Comparison of ENCODE assay signal across 10 cellular contexts in the genomic region with DNA sequence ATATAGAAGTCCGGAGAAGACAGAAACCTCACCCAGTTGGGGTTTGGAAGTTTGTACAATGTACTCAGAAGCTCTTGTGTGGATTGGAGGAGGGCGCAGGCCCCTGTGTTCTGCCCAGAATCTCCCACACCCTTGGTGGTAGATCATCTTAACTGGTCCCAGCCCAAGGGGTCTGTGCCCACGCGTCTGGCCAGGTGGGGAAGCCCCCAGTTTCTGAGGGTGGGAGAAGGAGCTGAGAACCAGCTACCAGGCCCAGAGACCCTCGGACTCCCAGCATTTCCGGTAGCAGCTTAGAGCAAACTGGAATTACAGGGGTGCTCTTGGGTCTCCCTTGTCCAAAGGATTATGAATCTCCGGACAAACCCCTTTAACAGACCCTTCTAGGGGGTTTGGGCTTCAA. TPM values are rescaled to one million over a fixed set of nuclear protein-coding genes. Genes with fewer than 3 reads are reported as not detected.
DNase-seq lines count a peak whose midpoint lies in the region; ATAC-seq and TF ChIP-seq lines count a peak whose summit lies in the region.
"Had no signal": no experiment of that assay in that cellular context is flagged by ENCODE, and none has a peak within 500 bp of the region (broad histone marks: within the 10 kb centered on the region; RNA-seq: fewer than 3 reads in every experiment).

No MANE protein-coding gene starts in this region.

- in situ Hi-C loops in HAP-1 (cut with MboI; ENCODE audit: low sequenced_read_pairs), result no loop called here

- H3K27ac Mint-ChIP-seq in WTC11, result no peak overlapping the region
- peak overlapping the region; percentile 94 for H3K27ac Mint-ChIP-seq in stimulated activated memory B cell treated with anti-CD40 and anti-IgM and Interleukin-4, amounts not matched to agents 10 μg/mL and 1 μg/mL and 100 μg/mL, for 72 hours

- no peaks in the 10 kb centered on the region for H3K9me3 ChIP-seq in HAP-1
- H3K9me3 ChIP-seq in iPS-20b (ENCODE audit: insufficient read depth, low read depth, low read length), result no peaks in the 10 kb centered on the region

- H3K36me3 ChIP-seq in HAP-1 (replicated peaks) (no peaks in the 10 kb centered on the region), iPS-20b (ENCODE audit: insufficient read depth, low read depth, low read length) (no peaks in the 10 kb centered on the region)

- POLR2A ChIA-PET in WTC11 (lab: Charles Lee), result interaction anchor here (1.9 kb wide), 1 partner anchor 9 kb away, joined by 22 read pairs; no protein-coding TSS in a partner anchor

- H3K9me3 Mint-ChIP-seq in WTC11, result no peaks in the 10 kb centered on the region
- no peaks in the 10 kb centered on the region for H3K9me3 Mint-ChIP-seq in stimulated activated memory B cell treated with anti-CD40 and anti-IgM and Interleukin-4, amounts not matched to agents 10 μg/mL and 1 μg/mL and 100 μg/mL, for 72 hours

- CTCF ChIA-PET in WTC11 (lab: Charles Lee), result interaction anchor here (0.9 to 6.2 kb wide), 18 partner anchors 9 to 245 kb away, joined by 3 to 52 read pairs (median 10); partner anchors contain the start of genes LRRC59, PDK2, SAMD14 and SGCA

- H3K4me3 ChIP-seq in HAP-1 (peak overlapping the region; percentile 59), iPS-20b (ENCODE audit: low read length) (peak overlapping the region; percentile 66; the same call in 1 of the 2 replicates)

- H3K27ac ChIP-seq in iPS-20b (ENCODE audit: low read length), result peak overlapping the region; percentile 96

- H3K9ac ChIP-seq in iPS-20b (ENCODE audit: low read depth, low read length), result peak overlapping the region; percentile 73; the same call in 1 of the 2 replicates

- H3K27me3 Mint-ChIP-seq in WTC11 (ENCODE audit: low read depth), result peaks cover 17% of the 10 kb centered on the region
- no peaks in the 10 kb centered on the region for H3K27me3 Mint-ChIP-seq in stimulated activated memory B cell treated with anti-CD40 and anti-IgM and Interleukin-4, amounts not matched to agents 10 μg/mL and 1 μg/mL and 100 μg/mL, for 72 hours

- H3K4me1 ChIP-seq in HAP-1, result peaks cover 24% of the 10 kb centered on the region
- H3K4me1 ChIP-seq in iPS-20b (ENCODE audit: insufficient read depth, low read length), result peaks cover 17% of the 10 kb centered on the region; the same call in 1 of the 2 replicates

- H3K27me3 ChIP-seq in HAP-1 (ENCODE audit: low read depth) (no peaks in the 10 kb centered on the region), iPS-20b (ENCODE audit: insufficient read depth, low read length) (peaks cover 17% of the 10 kb centered on the region)

- H3K36me3 Mint-ChIP-seq in WTC11, result no peaks in the 10 kb centered on the region
- peaks cover 14% of the 10 kb centered on the region for H3K36me3 Mint-ChIP-seq in stimulated activated memory B cell treated with anti-CD40 and anti-IgM and Interleukin-4, amounts not matched to agents 10 μg/mL and 1 μg/mL and 100 μg/mL, for 72 hours

- no peak for ATAC-seq in WTC11
- ATAC-seq in stimulated activated memory B cell treated with anti-CD40 and anti-IgM and Interleukin-4, amounts not matched to agents 10 μg/mL and 1 μg/mL and 100 μg/mL, for 72 hours, result no peak
- ATAC-seq in GM19328 (IDR thresholded peaks at IDR 0.05; ENCODE audit: unreplicated experiment), result no peak
- ATAC-seq in HG02642 (IDR thresholded peaks at IDR 0.05; ENCODE audit: poor library complexity, unreplicated experiment), result no peak
- no peak for ATAC-seq in GM18517 (IDR thresholded peaks at IDR 0.05; ENCODE audit: unreplicated experiment)

- TF ChIP-seq CTCF in WTC11 (IDR thresholded peaks at IDR 0.05), result no peak

- H3K4me3 Mint-ChIP-seq in WTC11, result peak overlapping the region; percentile 75
- H3K4me3 Mint-ChIP-seq in stimulated activated memory B cell treated with anti-CD40 and anti-IgM and Interleukin-4, amounts not matched to agents 10 μg/mL and 1 μg/mL and 100 μg/mL, for 72 hours, result peak overlapping the region; percentile 92

- peaks cover 25% of the 10 kb centered on the region for H3K4me1 Mint-ChIP-seq in WTC11
- H3K4me1 Mint-ChIP-seq in stimulated activated memory B cell treated with anti-CD40 and anti-IgM and Interleukin-4, amounts not matched to agents 10 μg/mL and 1 μg/mL and 100 μg/mL, for 72 hours, result peaks cover 23% of the 10 kb centered on the region

- DNase-seq in HAP-1 (ENCODE audit: low spot score in 2 of 2) (no peak), WTC11 (ENCODE audit: low spot score) (no peak), putamen (ENCODE audit: low spot score) (no peak)

TF ChIP-seq in WTC11, 78 proteins besides CTCF, POLR2A, EP300 and RAD21 (continues in another document):
- TF ChIP-seq NR2C2 (CRISPR knock-in tag; IDR thresholded peaks at IDR 0.05), result no peak
- TF ChIP-seq ZNF219 (CRISPR knock-in tag; IDR thresholded peaks at IDR 0.05; ENCODE audit: borderline replicate concordance), result no peak
- TF ChIP-seq ZNF121 (CRISPR knock-in tag; IDR thresholded peaks at IDR 0.05), result no peak
- no peak for TF ChIP-seq AFF4 (CRISPR knock-in tag; IDR thresholded peaks at IDR 0.05; ENCODE audit: borderline replicate concordance)
- no peak for TF ChIP-seq ETV6 (CRISPR knock-in tag; IDR thresholded peaks at IDR 0.05)
- TF ChIP-seq PRRX2 (CRISPR knock-in tag; IDR thresholded peaks at IDR 0.05), result no peak
- no peak for TF ChIP-seq SOX15 (CRISPR knock-in tag; IDR thresholded peaks at IDR 0.05)
- TF ChIP-seq ESRRA (CRISPR knock-in tag; IDR thresholded peaks at IDR 0.05; ENCODE audit: borderline replicate concordance), result no peak
- TF ChIP-seq GABPB1 (CRISPR knock-in tag; IDR thresholded peaks at IDR 0.05), result no peak
- no peak for TF ChIP-seq TEAD4 (CRISPR knock-in tag; IDR thresholded peaks at IDR 0.05)
- TF ChIP-seq FOXJ3 (CRISPR knock-in tag; IDR thresholded peaks at IDR 0.05; ENCODE audit: borderline replicate concordance), result no peak
- TF ChIP-seq E2F1 (CRISPR knock-in tag; IDR thresholded peaks at IDR 0.05), result no peak
- TF ChIP-seq JUN (CRISPR knock-in tag; IDR thresholded peaks at IDR 0.05), result no peak
- TF ChIP-seq ZBTB21 (CRISPR knock-in tag; IDR thresholded peaks at IDR 0.05; ENCODE audit: borderline replicate concordance), result no peak
- no peak for TF ChIP-seq ATF6 (CRISPR knock-in tag; IDR thresholded peaks at IDR 0.05)

RNA-seq across cellular contexts. Expression of gene PPP1R9B, which starts 2.3 kb away (rescaled TPM):
- total RNA-seq in WTC11 (2021), result 20.4 to 21.7 TPM (median 20.6 TPM) in 3 replicates

RNA-seq across cellular contexts. Expression of gene SGCA, which starts 13.1 kb away (rescaled TPM):
- total RNA-seq in WTC11 (2021), result 0.39 to 1.0 TPM in 2 of 3 replicates, not detected in the other
- total RNA-seq: dermis microvascular lymphatic vessel endothelial cell, mononuclear cell had no signal

RNA-seq across cellular contexts. Expression of gene SAMD14, which starts 22.8 kb away (rescaled TPM):
- total RNA-seq in WTC11 (2021), result 4.5 to 6.0 TPM (median 5.9 TPM) in 3 replicates

RNA-seq across cellular contexts. Expression of gene COL1A1, which starts 48.7 kb away (rescaled TPM):
- total RNA-seq in WTC11 (2021), result 46.1 to 52.1 TPM (median 50.4 TPM) in 3 replicates

RNA-seq across cellular contexts. Expression of gene PDK2, which starts 57.6 kb away (rescaled TPM):
- total RNA-seq in WTC11 (2021), result 16.6 to 21.3 TPM (median 19.8 TPM) in 3 replicates
